24 cellular contexts compared by ENCODE assay signal in genomic region chr17:17910060-17910459, GRCh38.
"Had no signal": no experiment of that assay in that cellular context is flagged by ENCODE, and none has a peak within 500 bp of the region (broad histone marks: within the 10 kb centered on the region; RNA-seq: fewer than 3 reads in every experiment).

No MANE protein-coding gene starts in this region.

- H3K9me3 Mint-ChIP-seq: activated naive CD8-positive, alpha-beta T cell treated with anti-CD3 and anti-CD28 coated beads for 36 hours; activated T-cell treated with anti-CD3 and anti-CD28 coated beads, Interleukin-2, amount 50 U/mL, for 72 hours; effector memory CD8-positive, alpha-beta T cell; immature natural killer cell; naive B cell had no signal

- H3K27ac Mint-ChIP-seq: activated CD4-positive, alpha-beta T cell treated with anti-CD3 and anti-CD28 coated beads for 36 hours; activated CD8-positive, alpha-beta memory T cell treated with anti-CD3 and anti-CD28 coated beads, Interleukin-2, amount 10 ng/mL, durations not matched to agents 7 days and 5 days; activated CD8-positive, alpha-beta T cell treated with anti-CD3 and anti-CD28 coated beads, Interleukin-2, amount 10 ng/mL, durations not matched to agents 7 days and 5 days; activated naive CD8-positive, alpha-beta T cell treated with anti-CD3 and anti-CD28 coated beads for 36 hours; activated T-cell treated with anti-CD3 and anti-CD28 coated beads, Interleukin-2, amount 50 U/mL, for 72 hours; effector memory CD8-positive, alpha-beta T cell; immature natural killer cell; naive B cell; nephron progenitor cell had no signal

- ATAC-seq: activated CD4-positive, alpha-beta T cell treated with anti-CD3 and anti-CD28 coated beads for 36 hours; activated CD8-positive, alpha-beta memory T cell treated with anti-CD3 and anti-CD28 coated beads, Interleukin-2, amount 10 ng/mL, durations not matched to agents 7 days and 5 days; activated CD8-positive, alpha-beta T cell treated with anti-CD3 and anti-CD28 coated beads, Interleukin-2, amount 10 ng/mL, durations not matched to agents 7 days and 5 days; activated T-cell treated with anti-CD3 and anti-CD28 coated beads, Interleukin-2, amount 50 U/mL, for 72 hours; effector memory CD8-positive, alpha-beta T cell; gastroesophageal sphincter; left lobe of liver had no signal

- H3K27ac ChIP-seq: ascending aorta, cardiac muscle cell, coronary artery, gastroesophageal sphincter, neutrophil, ovary, prostate gland, transverse colon had no signal

- H3K36me3 ChIP-seq: cardiac muscle cell, ovary, prostate gland, transverse colon had no signal

- H3K4me3 ChIP-seq: ascending aorta, cardiac muscle cell, coronary artery, gastroesophageal sphincter, lung, ovary, prostate gland, transverse colon had no signal

- H3K27me3 ChIP-seq: ascending aorta, gastroesophageal sphincter, neutrophil, ovary, transverse colon had no signal

- DNase-seq: activated CD4-positive, alpha-beta T cell treated with anti-CD3 and anti-CD28 coated beads for 36 hours; activated CD4-positive, CD25-positive, alpha-beta regulatory T cell; activated CD8-positive, alpha-beta memory T cell treated with anti-CD3 and anti-CD28 coated beads, Interleukin-2, amount 10 ng/mL, durations not matched to agents 7 days and 5 days; activated CD8-positive, alpha-beta T cell treated with anti-CD3 and anti-CD28 coated beads, Interleukin-2, amount 10 ng/mL, durations not matched to agents 7 days and 5 days; activated naive CD4-positive, alpha-beta T cell treated with Interleukin-2 at 50 U/mL for 16 hours; activated naive CD8-positive, alpha-beta T cell treated with anti-CD3 and anti-CD28 coated beads for 36 hours; activated T-cell treated with anti-CD3 and anti-CD28 coated beads, Interleukin-2, amount 50 U/mL, for 72 hours; effector memory CD8-positive, alpha-beta T cell; head of caudate nucleus; immature natural killer cell; naive B cell; nephron progenitor cell; ovary; stimulated activated CD4-positive, alpha-beta T cell treated with anti-CD3 and anti-CD28 coated beads, Interleukin-2, amount 100 ng/mL, for 48 hours; stimulated activated naive CD4-positive, alpha-beta T cell treated with Interleukin-2 at 50 U/mL for 16 hours; transverse colon had no signal

- H3K9me3 ChIP-seq: ascending aorta, gastroesophageal sphincter, neutrophil, ovary, prostate gland, transverse colon had no signal
